Comparison of ENCODE assay signal across 26 cellular contexts in the genomic region with DNA sequence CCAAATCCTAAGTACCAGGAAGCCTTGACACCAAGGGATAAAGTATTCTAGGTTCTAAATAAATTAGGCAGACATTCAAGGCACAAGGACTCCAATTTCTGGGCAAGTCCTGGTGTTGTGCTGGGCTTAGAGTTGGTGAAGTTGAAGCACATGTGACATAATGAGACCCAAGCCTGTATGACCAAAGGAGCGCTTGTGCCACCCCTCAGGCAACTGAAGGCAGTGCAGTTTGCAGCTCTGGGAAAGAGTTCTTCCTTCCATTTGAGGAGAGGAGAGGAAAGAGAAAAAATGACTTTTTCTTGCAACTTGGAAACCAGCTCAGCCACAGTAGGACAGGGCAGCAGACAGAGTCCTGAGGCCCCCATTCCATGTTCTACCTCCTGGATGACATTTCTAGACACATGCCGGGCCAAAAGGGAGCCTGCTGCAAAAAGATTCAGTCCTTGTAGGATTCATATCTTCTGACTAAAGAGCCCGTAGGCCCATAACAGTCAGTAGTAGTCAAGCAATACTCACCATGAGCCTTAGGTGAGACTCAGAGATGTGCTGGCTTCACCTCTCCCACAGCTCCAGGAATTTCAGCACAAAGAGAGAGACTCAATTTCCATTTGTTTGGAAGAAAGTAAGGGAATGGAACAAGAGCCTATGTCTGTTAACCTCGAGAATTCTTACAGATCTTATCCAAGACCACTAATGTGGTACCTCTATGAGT.
A peak's percentile ranks its signal among the peaks of the same experiment; 100 is the strongest.
DNase-seq lines count a peak whose midpoint lies in the region; ATAC-seq, FAIRE-seq and TF ChIP-seq lines count a peak whose summit lies in the region.
"Had no signal": no experiment of that assay in that cellular context is flagged by ENCODE, and none has a peak within 500 bp of the region (broad histone marks: within the 10 kb centered on the region; RNA-seq: fewer than 3 reads in every experiment).

No MANE protein-coding gene starts in this region.

- no peak overlapping the region for H2AFZ ChIP-seq in HepG2 (ENCODE audit: low read length)
- H2AFZ ChIP-seq: parathyroid adenoma had no signal

- H3K4me2 ChIP-seq in HepG2 (ENCODE audit: low read depth, low read length): no peak overlapping the region

- H3K9me3 ChIP-seq in HepG2 (ENCODE audit: low read length) (no peaks in the 10 kb centered on the region), gastrocnemius medialis (no peaks in the 10 kb centered on the region)
- H3K9me3 ChIP-seq: ascending aorta, tibial artery had no signal

- FAIRE-seq in HepG2 (lab: Jason Lieb, UNC): no peak
- FAIRE-seq: H54 had no signal

- H3K4me3 ChIP-seq in H7 (ENCODE audit: insufficient read depth, low read depth, low read length) (no peak overlapping the region), HepG2 (replicated peaks in 1 of 3; ENCODE audit: insufficient read depth in 1 of 3, low read depth in 2 of 3, low read length in 3 of 3) (no peak overlapping the region), gastrocnemius medialis (no peak overlapping the region)
- H3K4me3 ChIP-seq: ascending aorta, heart right ventricle, tibial artery had no signal

- ATAC-seq in HepG2 (peak; percentile 79), gastrocnemius medialis (no peak)
- ATAC-seq: activated CD8-positive, alpha-beta T cell treated with anti-CD3 and anti-CD28 coated beads, Interleukin-2, amount 10 ng/mL, durations not matched to agents 7 days and 5 days; activated T-cell treated with anti-CD3 and anti-CD28 coated beads, Interleukin-2, amount 50 U/mL, for 4 hours; effector memory CD8-positive, alpha-beta T cell; heart right ventricle; naive thymus-derived CD8-positive, alpha-beta T cell had no signal

- intact Hi-C loops in HepG2 (cut with micrococcal nuclease; ENCODE audit: unreplicated experiment) (no loop called here), gastrocnemius medialis (cut with DNase I; ENCODE audit: low total_unique reads) (no loop called here)

- no peak overlapping the region for H3K9ac ChIP-seq in HepG2 (ENCODE audit: insufficient read depth, low read depth, low read length)
- H3K9ac ChIP-seq: parathyroid adenoma had no signal

- WGBS in HepG2 (ENCODE audit: low lambda C conversion rate): 44% methylated on average over 4 of the region's 4 CpGs

- CTCF ChIA-PET in HepG2 (lab: Yijun Ruan, JAX; ENCODE audit: low intra/inter-chr PET ratio, low total read pairs): no interaction called here

- peak; percentile 45 for DNase-seq in H7
- peak; percentile 54 for DNase-seq in NCI-H69 (lab: John Stamatoyannopoulos, UW)
- peak; percentile 51 for DNase-seq in ecto neural progenitor cell (ENCODE audit: low spot score)
- peak; percentile 1 for DNase-seq in HepG2 (ENCODE audit: low spot score)
- DNase-seq in gastrocnemius medialis: no peak
- no peak for DNase-seq in retina
- no peak for DNase-seq in glutamatergic neuron
- no peak for DNase-seq in dedifferentiated amniotic fluid mesenchymal stem cell (ENCODE audit: extremely low spot score)
- DNase-seq: activated CD8-positive, alpha-beta T cell treated with anti-CD3 and anti-CD28 coated beads, Interleukin-2, amount 10 ng/mL, durations not matched to agents 7 days and 5 days; activated T-cell treated with anti-CD3 and anti-CD28 coated beads, Interleukin-2, amount 50 U/mL, for 4 hours; effector memory CD8-positive, alpha-beta T cell; heart right ventricle; kidney glomerular epithelial cell; naive thymus-derived CD8-positive, alpha-beta T cell; NCI-H187 treated with DMSO at 0.1 percent for 48 hours; NCI-H446; SHP77 treated with DMSO at 0.1 percent for 48 hours; stimulated activated CD4-positive, alpha-beta T cell treated with anti-CD3 and anti-CD28 coated beads, Interleukin-1b, Interleukin-23, amount 100 ng/mL, for 48 hours; stimulated activated naive CD4-positive, alpha-beta T cell treated with Interleukin-2 at 50 U/mL for 16 hours; tibial artery had no signal

- POLR2A ChIA-PET in HepG2 (lab: Yijun Ruan, JAX): no interaction called here

- TF ChIP-seq EP300 in HepG2 (IDR thresholded peaks at IDR 0.05; ENCODE audit: low read depth in 2 of 2, low read length in 2 of 2) (no peak), HepG2 (CRISPR knock-in tag; IDR thresholded peaks at IDR 0.05; ENCODE audit: borderline replicate concordance) (no peak)

- H3K4me1 ChIP-seq in HepG2 (ENCODE audit: insufficient read depth, low read length) (no peaks in the 10 kb centered on the region), gastrocnemius medialis (no peaks in the 10 kb centered on the region)
- H3K4me1 ChIP-seq: ascending aorta, heart right ventricle, parathyroid adenoma, tibial artery had no signal

- BruUV-seq in HepG2 (replicated peaks; lab: Mats Ljungman, UMichigan): no TSS peak

- H3K27me3 ChIP-seq in H7 (ENCODE audit: control insufficient read depth, insufficient read depth, low read length) (no peaks in the 10 kb centered on the region), HepG2 (ENCODE audit: control insufficient read depth in 1 of 2, insufficient read depth in 2 of 2, low read length in 2 of 2) (no peaks in the 10 kb centered on the region), gastrocnemius medialis (no peaks in the 10 kb centered on the region)
- H3K27me3 ChIP-seq: ascending aorta, heart right ventricle, tibial artery had no signal

- TF ChIP-seq RAD21 in HepG2 (CRISPR knock-in tag; IDR thresholded peaks at IDR 0.05): no peak

- in situ Hi-C loops in HepG2 (cut with HindIII; ENCODE audit: extremely low pct_ligation_motif_present, low pct_unique_long_range_greater_than_20kb) (no loop called here), gastrocnemius medialis (cut with MboI; ENCODE audit: low sequenced_read_pairs in 4 of 4) (loop anchor here in 1 of 4 donors (25.0 kb wide), 1 partner anchor 111 kb away; no protein-coding TSS in a partner anchor)

- no peak overlapping the region for H3K4me3 Mint-ChIP-seq in glutamatergic neuron (ENCODE audit: unreplicated experiment)
- H3K4me3 Mint-ChIP-seq: activated CD8-positive, alpha-beta T cell treated with anti-CD3 and anti-CD28 coated beads, Interleukin-2, amount 10 ng/mL, durations not matched to agents 7 days and 5 days; activated naive CD4-positive, alpha-beta T cell treated with anti-CD3 and anti-CD28 coated beads, Interleukin-2, amount 50 U/mL, for 24 hours; activated T-cell treated with anti-CD3 and anti-CD28 coated beads, Interleukin-2, amount 50 U/mL, for 4 hours; effector memory CD8-positive, alpha-beta T cell; memory B cell; naive thymus-derived CD8-positive, alpha-beta T cell; T-helper 1 cell treated with Interleukin-12 subunit alpha and Interleukin-12 subunit beta and Interleukin-4 antibody, amounts not matched to agents 30 μg/mL and 1 μg/mL, for 36 hours had no signal

- H3K27me3 Mint-ChIP-seq in glutamatergic neuron (ENCODE audit: unreplicated experiment): no peaks in the 10 kb centered on the region
- H3K27me3 Mint-ChIP-seq: activated naive CD4-positive, alpha-beta T cell treated with anti-CD3 and anti-CD28 coated beads, Interleukin-2, amount 50 U/mL, for 24 hours; effector memory CD8-positive, alpha-beta T cell; memory B cell; naive thymus-derived CD8-positive, alpha-beta T cell had no signal

- H3K36me3 Mint-ChIP-seq in glutamatergic neuron (ENCODE audit: unreplicated experiment): no peaks in the 10 kb centered on the region
- H3K36me3 Mint-ChIP-seq: activated naive CD4-positive, alpha-beta T cell treated with anti-CD3 and anti-CD28 coated beads, Interleukin-2, amount 50 U/mL, for 24 hours; naive thymus-derived CD8-positive, alpha-beta T cell had no signal

- H3K4me1 Mint-ChIP-seq in glutamatergic neuron (ENCODE audit: low read depth, unreplicated experiment): no peaks in the 10 kb centered on the region
- H3K4me1 Mint-ChIP-seq: activated naive CD4-positive, alpha-beta T cell treated with anti-CD3 and anti-CD28 coated beads, Interleukin-2, amount 50 U/mL, for 24 hours; memory B cell; naive thymus-derived CD8-positive, alpha-beta T cell had no signal

- 0 out of 2 replicates have a peak, but pooled peaks have one; percentile 14 for TF ChIP-seq CTCF in HepG2 (CRISPR knock-in tag; IDR thresholded peaks at IDR 0.05)
- no peak for TF ChIP-seq CTCF in gastrocnemius medialis (IDR thresholded peaks at IDR 0.05 in 4 of 5, conservative IDR thresholded peaks at IDR 0.05 in 1 of 5)
- no peak for TF ChIP-seq CTCF in glutamatergic neuron (IDR thresholded peaks at IDR 0.05; ENCODE audit: partially characterized antibody, unreplicated experiment)

- no peaks in the 10 kb centered on the region for H4K20me1 ChIP-seq in HepG2 (ENCODE audit: insufficient read depth, low read length)

- TF ChIP-seq POLR2A in HepG2 (IDR thresholded peaks at IDR 0.05; ENCODE audit: insufficient read depth in 1 of 2, low read depth in 2 of 2, low read length in 2 of 2) (no peak), gastrocnemius medialis (IDR thresholded peaks at IDR 0.05) (no peak)

- H3K9me3 Mint-ChIP-seq in glutamatergic neuron (ENCODE audit: unreplicated experiment): no peaks in the 10 kb centered on the region

- no peak overlapping the region for H3K27ac Mint-ChIP-seq in glutamatergic neuron (ENCODE audit: unreplicated experiment)
- H3K27ac Mint-ChIP-seq: activated CD8-positive, alpha-beta T cell treated with anti-CD3 and anti-CD28 coated beads, Interleukin-2, amount 10 ng/mL, durations not matched to agents 7 days and 5 days; activated naive CD4-positive, alpha-beta T cell treated with anti-CD3 and anti-CD28 coated beads, Interleukin-2, amount 50 U/mL, for 24 hours; effector memory CD8-positive, alpha-beta T cell; memory B cell; naive thymus-derived CD8-positive, alpha-beta T cell had no signal

- H3K27ac ChIP-seq in HepG2 (ENCODE audit: extremely low read length, insufficient read depth, low read length): no peak overlapping the region
- no peak overlapping the region for H3K27ac ChIP-seq in gastrocnemius medialis
- H3K27ac ChIP-seq: ascending aorta, heart right ventricle, parathyroid adenoma, tibial artery had no signal

- no peaks in the 10 kb centered on the region for H3K79me2 ChIP-seq in HepG2 (ENCODE audit: insufficient read depth, low read length)
- H3K79me2 ChIP-seq: parathyroid adenoma had no signal

- no peaks in the 10 kb centered on the region for H3K36me3 ChIP-seq in H7 (replicated peaks; ENCODE audit: control insufficient read depth, insufficient read depth, low read length)
- H3K36me3 ChIP-seq in HepG2 (replicated peaks in 1 of 2; ENCODE audit: control insufficient read depth in 1 of 2, insufficient read depth in 2 of 2, low read length in 2 of 2): no peaks in the 10 kb centered on the region
- no peaks in the 10 kb centered on the region for H3K36me3 ChIP-seq in gastrocnemius medialis
- H3K36me3 ChIP-seq: ascending aorta, heart right ventricle, tibial artery had no signal

TF ChIP-seq in HepG2, 621 proteins besides CTCF, POLR2A, EP300 and RAD21 (continues in another document):
- TF ChIP-seq ZNF124 (CRISPR knock-in tag; IDR thresholded peaks at IDR 0.05): no peak

Comparison
In these comparisons a context has a peak if more than half of its experiments do, and no peak if none do; other contexts are left out.
1. DNase-seq: peak in H7 (single experiment), NCI-H69 (single experiment), ecto neural progenitor cell (single experiment) and HepG2 (single experiment); none in gastrocnemius medialis (0 of 2), retina (single experiment), glutamatergic neuron (single experiment) and dedifferentiated amniotic fluid mesenchymal stem cell (single experiment).